ENCODE assay signal across 15 cellular contexts in the genomic region with DNA sequence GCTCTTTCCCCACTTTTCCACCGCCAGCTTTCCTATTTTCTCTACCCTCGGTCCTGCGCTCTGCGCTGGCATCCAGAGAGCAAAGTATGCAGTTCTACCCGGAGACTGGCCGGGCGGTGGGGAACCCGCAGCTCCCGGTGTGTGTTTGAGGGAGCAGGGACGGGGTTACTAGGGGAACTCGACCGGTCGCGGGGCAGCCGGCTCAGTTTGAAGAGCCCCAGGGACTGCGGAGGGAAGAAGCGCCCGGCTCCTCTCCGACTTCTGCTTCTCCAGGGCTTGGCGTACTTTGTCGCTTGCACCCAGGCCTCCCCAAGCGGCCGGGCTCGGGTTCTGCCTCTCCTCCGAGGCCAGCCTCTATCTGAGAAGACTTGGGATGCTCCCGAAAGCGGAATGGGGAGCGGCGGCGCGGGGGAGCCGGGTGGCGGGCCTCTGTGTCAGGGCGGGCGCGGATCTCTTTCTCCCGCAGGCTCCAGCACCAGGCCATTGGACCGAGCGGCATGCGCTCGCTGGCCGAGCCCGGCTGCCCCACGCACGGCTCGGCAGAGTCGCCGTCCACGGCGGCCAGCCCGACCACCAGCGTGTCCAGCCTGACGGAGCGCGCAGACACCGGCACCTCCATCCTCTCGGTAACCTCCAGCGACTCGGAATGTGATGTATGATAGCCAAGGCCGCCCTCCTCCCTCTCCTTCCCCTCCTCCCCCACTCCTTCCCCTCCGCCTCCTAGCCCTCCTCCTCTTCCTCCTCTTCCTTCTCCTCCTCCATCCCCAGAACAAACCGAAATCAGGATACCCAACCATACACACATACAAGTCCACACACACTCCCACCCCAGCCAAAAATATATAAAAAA. TPM values are rescaled to one million over a fixed set of nuclear protein-coding genes. Genes with fewer than 3 reads are reported as not detected.
DNase-seq lines count a peak whose midpoint lies in the region; ATAC-seq, FAIRE-seq and TF ChIP-seq lines count a peak whose summit lies in the region.
"Had no signal": no experiment of that assay in that cellular context is flagged by ENCODE, and none has a peak within 500 bp of the region (broad histone marks: within the 10 kb centered on the region; RNA-seq: fewer than 3 reads in every experiment).

No MANE protein-coding gene starts in this region.

- H3K9ac ChIP-seq in HepG2 (ENCODE audit: insufficient read depth, low read depth, low read length), result no peak overlapping the region

- in situ Hi-C loops in HepG2 (cut with HindIII; ENCODE audit: extremely low pct_ligation_motif_present, low pct_unique_long_range_greater_than_20kb), result loop anchor here (10.0 kb wide), 1 partner anchor 550 kb away; no protein-coding TSS in a partner anchor

- DNase-seq in activated T-cell treated with anti-CD3 and anti-CD28 coated beads, Interleukin-2, amount 50 U/mL, for 48 hours, result peak; percentile 11 to 37
- DNase-seq in activated T-cell treated with anti-CD3 and anti-CD28 coated beads, Interleukin-2, amount 50 U/mL, for 1 hour, result no peak
- DNase-seq in ascending aorta (ENCODE audit: low spot score in 2 of 2), result no peak
- no peak for DNase-seq in HepG2 (ENCODE audit: low spot score)
- no peak for DNase-seq in stimulated activated naive CD8-positive, alpha-beta T cell treated with anti-CD3 and anti-CD28 coated beads, Interleukin-15, amount 100 ng/mL, for 72 hours
- DNase-seq: activated CD4-positive, alpha-beta T cell treated with anti-CD3 and anti-CD28 coated beads, Interleukin-2, amount 50 U/mL, for 4 hours; Right ventricle myocardium superior had no signal

- H3K27me3 ChIP-seq in ascending aorta (peaks cover 4% of the 10 kb centered on the region), HepG2 (ENCODE audit: control insufficient read depth in 1 of 2, insufficient read depth in 2 of 2, low read length in 2 of 2) (peaks cover 18 to 92% of the 10 kb centered on the region in 2 experiments)

- no peak for FAIRE-seq in HepG2 (lab: Jason Lieb, UNC)
- FAIRE-seq: keratinocyte had no signal

- no peak for TF ChIP-seq POLR2A in HepG2 (IDR thresholded peaks at IDR 0.05; ENCODE audit: insufficient read depth in 1 of 2, low read depth in 2 of 2, low read length in 2 of 2)

- WGBS in HepG2 (ENCODE audit: low lambda C conversion rate), result 30% methylated on average over 52 of the region's 62 CpGs

- no peaks in the 10 kb centered on the region for H3K9me3 Mint-ChIP-seq in stimulated activated naive CD8-positive, alpha-beta T cell treated with anti-CD3 and anti-CD28 coated beads, Interleukin-15, amount 100 ng/mL, for 72 hours

- CTCF ChIA-PET in HepG2 (lab: Yijun Ruan, JAX; ENCODE audit: low intra/inter-chr PET ratio, low total read pairs), result no interaction called here

- H3K27ac ChIP-seq in ascending aorta (no peak overlapping the region), HepG2 (ENCODE audit: extremely low read length, insufficient read depth, low read length) (no peak overlapping the region)

- H3K4me3 Mint-ChIP-seq in stimulated activated naive CD8-positive, alpha-beta T cell treated with anti-CD3 and anti-CD28 coated beads, Interleukin-15, amount 100 ng/mL, for 72 hours, result peak overlapping the region; percentile 54 to 80

- H3K4me3 ChIP-seq in ascending aorta (peak overlapping the region; percentile 34 to 45), HepG2 (replicated peaks in 1 of 3; ENCODE audit: insufficient read depth in 1 of 3, low read depth in 2 of 3, low read length in 3 of 3) (no peak overlapping the region)

- TF ChIP-seq CTCF in ascending aorta (IDR thresholded peaks at IDR 0.05) (no peak), HepG2 (CRISPR knock-in tag; IDR thresholded peaks at IDR 0.05) (no peak)

- POLR2A ChIA-PET in HepG2 (lab: Yijun Ruan, JAX), result no interaction called here

- H3K27ac Mint-ChIP-seq in stimulated activated naive CD8-positive, alpha-beta T cell treated with anti-CD3 and anti-CD28 coated beads, Interleukin-15, amount 100 ng/mL, for 72 hours, result no peak overlapping the region

- H3K36me3 ChIP-seq in ascending aorta (no peaks in the 10 kb centered on the region), HepG2 (replicated peaks in 1 of 2; ENCODE audit: control insufficient read depth in 1 of 2, insufficient read depth in 2 of 2, low read length in 2 of 2) (no peaks in the 10 kb centered on the region)

- H4K20me1 ChIP-seq in HepG2 (ENCODE audit: insufficient read depth, low read length), result no peaks in the 10 kb centered on the region; the same call in 1 of the 2 replicates

- ATAC-seq in HepG2 (no peak; the same call in 1 of the 3 replicates), HG02759 (IDR thresholded peaks at IDR 0.05; ENCODE audit: unreplicated experiment) (no peak), GM18520 (IDR thresholded peaks at IDR 0.05; ENCODE audit: unreplicated experiment) (no peak), GM21367 (IDR thresholded peaks at IDR 0.05; ENCODE audit: unreplicated experiment) (no peak)
- ATAC-seq in stimulated activated naive CD8-positive, alpha-beta T cell treated with anti-CD3 and anti-CD28 coated beads, Interleukin-15, amount 100 ng/mL, for 72 hours, result no peak

- TF ChIP-seq EP300 in HepG2 (IDR thresholded peaks at IDR 0.05; ENCODE audit: low read depth in 2 of 2, low read length in 2 of 2) (no peak), HepG2 (CRISPR knock-in tag; IDR thresholded peaks at IDR 0.05; ENCODE audit: borderline replicate concordance) (no peak)

- no TSS peak for BruUV-seq in HepG2 (replicated peaks; lab: Mats Ljungman, UMichigan)

- no peak for TF ChIP-seq RAD21 in HepG2 (CRISPR knock-in tag; IDR thresholded peaks at IDR 0.05)

- no peaks in the 10 kb centered on the region for H3K9me3 ChIP-seq in ascending aorta
- H3K9me3 ChIP-seq in HepG2 (ENCODE audit: low read length), result no peaks in the 10 kb centered on the region

- no peak overlapping the region for H3K4me2 ChIP-seq in HepG2 (ENCODE audit: low read depth, low read length)

- H2AFZ ChIP-seq in HepG2 (ENCODE audit: low read length), result no peak overlapping the region

- no peaks in the 10 kb centered on the region for H3K79me2 ChIP-seq in HepG2 (ENCODE audit: insufficient read depth, low read length)

- peaks cover 0 to 7% of the 10 kb centered on the region in 2 donors for H3K4me1 ChIP-seq in ascending aorta
- H3K4me1 ChIP-seq in HepG2 (ENCODE audit: insufficient read depth, low read length), result peaks cover 4% of the 10 kb centered on the region

- peaks cover 54% of the 10 kb centered on the region for H3K4me1 Mint-ChIP-seq in stimulated activated naive CD8-positive, alpha-beta T cell treated with anti-CD3 and anti-CD28 coated beads, Interleukin-15, amount 100 ng/mL, for 72 hours

- intact Hi-C loops in ascending aorta (cut with DNase I), result no loop called here
- intact Hi-C loops in HepG2 (cut with micrococcal nuclease; ENCODE audit: unreplicated experiment), result no loop called here

- peaks cover 100% of the 10 kb centered on the region for H3K27me3 Mint-ChIP-seq in stimulated activated naive CD8-positive, alpha-beta T cell treated with anti-CD3 and anti-CD28 coated beads, Interleukin-15, amount 100 ng/mL, for 72 hours

TF ChIP-seq in HepG2, 621 proteins besides CTCF, POLR2A, EP300 and RAD21 (continues in another document):
- TF ChIP-seq ZNF775 (CRISPR knock-in tag; IDR thresholded peaks at IDR 0.05; ENCODE audit: borderline replicate concordance) (no peak), ZFP41 (CRISPR knock-in tag; IDR thresholded peaks at IDR 0.05; ENCODE audit: borderline replicate concordance) (no peak), ARNT2 (CRISPR knock-in tag; IDR thresholded peaks at IDR 0.05; ENCODE audit: low read depth) (no peak), SRY (CRISPR knock-in tag; IDR thresholded peaks at IDR 0.05) (no peak), ZNF790 (CRISPR knock-in tag; IDR thresholded peaks at IDR 0.05; ENCODE audit: borderline replicate concordance) (no peak), ZNF232 (CRISPR knock-in tag; IDR thresholded peaks at IDR 0.05; ENCODE audit: borderline replicate concordance) (no peak)
- TF ChIP-seq, protein P1, sequence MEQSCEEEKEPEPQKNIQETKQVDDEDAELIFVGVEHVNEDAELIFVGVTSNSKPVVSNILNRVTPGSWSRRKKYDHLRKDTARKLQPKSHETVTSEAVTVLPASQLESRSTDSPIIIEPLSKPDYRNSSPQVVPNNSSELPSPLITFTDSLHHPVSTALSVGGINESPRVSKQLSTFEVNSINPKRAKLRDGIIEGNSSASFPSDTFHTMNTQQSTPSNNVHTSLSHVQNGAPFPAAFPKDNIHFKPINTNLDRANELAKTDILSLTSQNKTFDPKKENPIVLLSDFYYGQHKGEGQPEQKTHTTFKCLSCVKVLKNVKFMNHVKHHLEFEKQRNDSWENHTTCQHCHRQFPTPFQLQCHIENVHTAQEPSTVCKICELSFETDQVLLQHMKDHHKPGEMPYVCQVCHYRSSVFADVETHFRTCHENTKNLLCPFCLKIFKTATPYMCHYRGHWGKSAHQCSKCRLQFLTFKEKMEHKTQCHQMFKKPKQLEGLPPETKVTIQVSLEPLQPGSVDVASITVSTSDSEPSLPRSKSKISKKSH (CRISPR knock-in tag; IDR thresholded peaks at IDR 0.05; ENCODE audit: borderline replicate concordance), result no peak

RNA-seq across cellular contexts. Expression of gene SIX3, which starts 2.8 kb away (rescaled TPM):
- total RNA-seq in ascending aorta, result not detected
- not detected in 2 replicates for total RNA-seq in HepG2 (2016; rRNA removed; fragmentation: Illumina TruSeq; extraction: Trizol)
- total RNA-seq in HepG2 (2016; cell fraction: cytosol; rRNA removed; fragmentation: Illumina TruSeq; extraction: Trizol; ENCODE audit: low read depth), result not detected in 2 replicates
- not detected in 2 replicates for total RNA-seq in HepG2 (2016; cell fraction: insoluble cytoplasmic fraction; rRNA removed; fragmentation: Illumina TruSeq; extraction: Trizol)
- total RNA-seq in HepG2 (2016; cell fraction: membrane; rRNA removed; fragmentation: Illumina TruSeq; extraction: Trizol), result not detected in 2 replicates
- not detected in 2 replicates for total RNA-seq in HepG2 (2016; cell fraction: nucleus; rRNA removed; fragmentation: Illumina TruSeq; extraction: Trizol)
- not detected in 2 replicates for polyA plus RNA-seq in HepG2 (2011; rRNA removed)
- polyA plus RNA-seq in HepG2 (2011; cell fraction: cytosol; rRNA removed), result not detected in 2 replicates
- not detected in 2 replicates for polyA plus RNA-seq in HepG2 (2011; cell fraction: nucleus; rRNA removed)
- polyA plus RNA-seq in HepG2 (2012), result not detected in 2 replicates
- not detected in 2 replicates for polyA plus RNA-seq in HepG2 (2016; cell fraction: cytosol; fragmentation: Illumina TruSeq; extraction: Trizol; ENCODE audit: low read depth)
- polyA plus RNA-seq in HepG2 (2016; cell fraction: insoluble cytoplasmic fraction; fragmentation: Illumina TruSeq; extraction: Trizol; ENCODE audit: low read depth), result not detected in 2 replicates
- not detected in 2 replicates for polyA plus RNA-seq in HepG2 (2016; cell fraction: membrane; fragmentation: Illumina TruSeq; extraction: Trizol; ENCODE audit: low read depth)
- polyA plus RNA-seq in HepG2 (2016; cell fraction: nucleus; fragmentation: Illumina TruSeq; extraction: Trizol; ENCODE audit: insufficient read depth, low read depth), result not detected in 2 replicates
- polyA minus RNA-seq in HepG2 (2011; rRNA and poly(A)+ RNA removed; ENCODE audit: low replicate concordance), result not detected in 2 replicates
- polyA minus RNA-seq in HepG2 (2011; cell fraction: cytosol; rRNA and poly(A)+ RNA removed), result not detected in 2 replicates
- not detected in 2 replicates for polyA minus RNA-seq in HepG2 (2011; cell fraction: nucleus; rRNA and poly(A)+ RNA removed)
- total RNA-seq: Daoy, epithelial cell of proximal tubule, LHCN-M2, Right ventricle myocardium superior, urinary bladder had no signal
- polyA plus RNA-seq: keratinocyte, urinary bladder had no signal

Comparison
In these comparisons a context has a peak if more than half of its experiments do, and no peak if none do; other contexts are left out.
1. DNase-seq: peak in activated T-cell treated with anti-CD3 and anti-CD28 coated beads, Interleukin-2, amount 50 U/mL, for 48 hours (2 of 2); none in activated T-cell treated with anti-CD3 and anti-CD28 coated beads, Interleukin-2, amount 50 U/mL, for 1 hour (single experiment), ascending aorta (0 of 2), HepG2 (single experiment) and stimulated activated naive CD8-positive, alpha-beta T cell treated with anti-CD3 and anti-CD28 coated beads, Interleukin-15, amount 100 ng/mL, for 72 hours (0 of 2).
2. H3K4me3 ChIP-seq: peak in ascending aorta (2 of 2); none in HepG2 (0 of 3).